Comparison of ENCODE assay signal across 16 cellular contexts in genomic region chr3:47523310-47524073, GRCh38.
"Had no signal": no experiment of that assay in that cellular context is flagged by ENCODE, and none has a peak within 500 bp of the region (broad histone marks: within the 10 kb centered on the region; RNA-seq: fewer than 3 reads in every experiment).

No MANE protein-coding gene starts in this region.

- FAIRE-seq: islet of Langerhans had no signal

- H3K4me3 ChIP-seq: gastroesophageal sphincter, mucosa of descending colon, skin epidermis had no signal

- H3K27ac ChIP-seq: gastroesophageal sphincter, neutrophil, skin epidermis had no signal

- H3K27ac Mint-ChIP-seq: activated T-helper 17 cell treated with anti-CD3 and anti-CD28 coated beads, Interleukin-2, amount 50 U/mL, for 72 hours had no signal

- H3K4me3 Mint-ChIP-seq: activated T-helper 17 cell treated with anti-CD3 and anti-CD28 coated beads, Interleukin-2, amount 50 U/mL, for 72 hours; naive thymus-derived CD8-positive, alpha-beta T cell; type B pancreatic cell had no signal

- H3K27me3 ChIP-seq: neutrophil had no signal

- H3K36me3 ChIP-seq: gastroesophageal sphincter, neutrophil had no signal

- DNase-seq: activated naive CD4-positive, alpha-beta T cell treated with Interleukin-2 at 50 U/mL for 16 hours; cerebellar nuclear complex; mammary epithelial cell; mucosa of descending colon; naive thymus-derived CD8-positive, alpha-beta T cell; right cardiac atrium; stimulated activated CD4-positive, alpha-beta T cell treated with anti-CD3 and anti-CD28 coated beads, Interleukin-4, amount 100 ng/mL, for 4 hours; stimulated activated CD8-positive, alpha-beta memory T cell treated with anti-CD3 and anti-CD28 coated beads, Interleukin-4, amount 100 ng/mL, for 48 hours; stimulated activated naive CD4-positive, alpha-beta T cell treated with Interleukin-2 at 50 U/mL for 16 hours; substantia nigra had no signal

- H3K36me3 Mint-ChIP-seq: type B pancreatic cell had no signal

- H3K9me3 ChIP-seq: gastroesophageal sphincter, mucosa of descending colon, neutrophil had no signal

- H3K27me3 Mint-ChIP-seq: activated T-helper 17 cell treated with anti-CD3 and anti-CD28 coated beads, Interleukin-2, amount 50 U/mL, for 72 hours had no signal
